Comparison of ENCODE assay signal across 9 cellular contexts in the genomic region with DNA sequence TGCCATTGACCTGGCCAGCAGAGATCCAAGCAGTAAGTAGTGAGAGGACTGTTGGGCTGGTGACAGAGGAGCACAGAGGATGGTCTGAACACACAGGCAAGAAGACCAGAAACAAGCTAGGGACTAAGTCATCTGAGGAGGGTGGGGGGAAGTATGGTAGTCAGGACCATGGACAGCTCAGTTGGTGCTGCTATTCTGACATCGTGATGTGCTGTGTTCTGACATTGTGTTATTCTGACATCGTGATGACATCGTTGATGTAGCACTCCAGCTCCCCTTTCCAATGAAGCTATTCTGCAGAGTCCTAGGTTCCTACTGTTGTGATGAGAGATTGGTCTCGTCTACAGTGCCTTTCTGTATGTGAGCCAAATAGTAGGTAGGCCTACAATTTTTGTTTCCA. TPM values are rescaled to one million over a fixed set of nuclear protein-coding genes. Genes with fewer than 3 reads are reported as not detected.
DNase-seq lines count a peak whose midpoint lies in the region; ATAC-seq and TF ChIP-seq lines count a peak whose summit lies in the region.
"Had no signal": no experiment of that assay in that cellular context is flagged by ENCODE, and none has a peak within 500 bp of the region (broad histone marks: within the 10 kb centered on the region; RNA-seq: fewer than 3 reads in every experiment).

No MANE protein-coding gene starts in this region.

- POLR2A ChIA-PET in T-cell (lab: Charles Lee): interaction anchor here in 1 of 2 donors (0.6 kb wide), 1 partner anchor 96 kb away, joined by 3 read pairs; no protein-coding TSS in a partner anchor

- H3K4me3 Mint-ChIP-seq in T-cell: no peak overlapping the region
- H3K4me3 Mint-ChIP-seq: dendritic cell treated with granulocyte-macrophage colony-stimulating factor and Interleukin-4, amounts not matched to agents 40 ng/mL and 50 ng/mL, for 4 days had no signal

- 3% methylated on average over 4 of the region's 4 CpGs for WGBS in mammary epithelial cell (ENCODE audit: low coverage, missing lambda C conversion rate)
- WGBS in thyroid gland, 2 donors: 11 to 25% methylated on average over 4 of the region's 4 CpGs

- H3K9me3 ChIP-seq in mammary epithelial cell (replicated peaks; ENCODE audit: insufficient read depth, low read length) (no peaks in the 10 kb centered on the region), thyroid gland (no peaks in the 10 kb centered on the region)

- ATAC-seq in HG02642 (IDR thresholded peaks at IDR 0.05; ENCODE audit: poor library complexity, unreplicated experiment): peak; percentile 61
- ATAC-seq in T-cell (replicated peaks in 1 of 4): peak; percentile 37 to 70 (median 56)
- ATAC-seq in GM21528 (IDR thresholded peaks at IDR 0.05; ENCODE audit: low FRiP score, unreplicated experiment): no peak

- H3K27ac ChIP-seq in mammary epithelial cell (ENCODE audit: insufficient read depth, low read depth, low read length): no peak overlapping the region
- no peak overlapping the region for H3K27ac ChIP-seq in thyroid gland

- CTCF ChIA-PET in T-cell (lab: Charles Lee) (interaction anchor here in 1 of 2 donors (0.5 to 0.8 kb wide), 3 partner anchors 28 to 1435 kb away, joined by 3 to 7 read pairs (median 4); no protein-coding TSS in a partner anchor), mammary epithelial cell (lab: Charles Lee; ENCODE audit: low non-redundant PET) (no interaction called here)

- DNase-seq in AML-193 (lab: John Stamatoyannopoulos, UW) (peak; percentile 62), T-cell (peak in 27 of 34 experiments; percentile 1 to 49 (median 31)), mammary epithelial cell (peak; percentile 62), medulla oblongata (ENCODE audit: extremely low spot score) (peak; percentile 23), thyroid gland (peak; percentile 38 to 47), NCI-H82 treated with DMSO at 0.1 percent for 48 hours (lab: John Stamatoyannopoulos, UW; ENCODE audit: unreplicated experiment) (no peak)

- H3K4me2 ChIP-seq in mammary epithelial cell (ENCODE audit: insufficient read depth, low read depth, low read length): no peak overlapping the region

- TF ChIP-seq CTCF in mammary epithelial cell (conservative IDR thresholded peaks at IDR 0.05 in 1 of 2, IDR thresholded peaks at IDR 0.05 in 1 of 2; ENCODE audit: extremely low read depth in 1 of 2, insufficient read depth in 1 of 2, low read depth in 1 of 2, low read length in 2 of 2) (no peak), thyroid gland (IDR thresholded peaks at IDR 0.05) (no peak)

- intact Hi-C loops in mammary epithelial cell (cut with micrococcal nuclease) (no loop called here), thyroid gland (cut with DNase I) (no loop called here)

- no peak overlapping the region for H2AFZ ChIP-seq in mammary epithelial cell (ENCODE audit: low read depth, low read length)

- no peaks in the 10 kb centered on the region for H3K79me2 ChIP-seq in mammary epithelial cell (ENCODE audit: insufficient read depth, low read length)

- dilution Hi-C loops in mammary epithelial cell (cut with HindIII; ENCODE audit: low sequenced_read_pairs): no loop called here

- no peaks in the 10 kb centered on the region for H3K4me1 Mint-ChIP-seq in T-cell

- no peak overlapping the region for H3K9ac ChIP-seq in mammary epithelial cell (ENCODE audit: insufficient read depth, low read length)

- H3K27me3 ChIP-seq in mammary epithelial cell (ENCODE audit: insufficient read depth, low read length) (no peaks in the 10 kb centered on the region), thyroid gland (no peaks in the 10 kb centered on the region)

- H3K9me3 Mint-ChIP-seq in T-cell: peaks cover 3 to 4% (median 3%) of the 10 kb centered on the region in 3 donors
- H3K9me3 Mint-ChIP-seq: dendritic cell treated with granulocyte-macrophage colony-stimulating factor and Interleukin-4, amounts not matched to agents 40 ng/mL and 50 ng/mL, for 4 days had no signal

- no peak for TF ChIP-seq POLR2A in thyroid gland (IDR thresholded peaks at IDR 0.05)

- BruUV-seq in mammary epithelial cell (replicated peaks; lab: Mats Ljungman, UMichigan): no TSS peak

- H4K20me1 ChIP-seq in mammary epithelial cell (ENCODE audit: insufficient read depth, low read length): no peaks in the 10 kb centered on the region

- no peak overlapping the region for H3K27ac Mint-ChIP-seq in T-cell
- H3K27ac Mint-ChIP-seq: dendritic cell treated with granulocyte-macrophage colony-stimulating factor and Interleukin-4, amounts not matched to agents 40 ng/mL and 50 ng/mL, for 4 days had no signal

- H3K27me3 Mint-ChIP-seq in T-cell: peaks cover 4 to 21% of the 10 kb centered on the region in 2 donors
- H3K27me3 Mint-ChIP-seq: dendritic cell treated with granulocyte-macrophage colony-stimulating factor and Interleukin-4, amounts not matched to agents 40 ng/mL and 50 ng/mL, for 4 days had no signal

- in situ Hi-C loops in mammary epithelial cell (cut with MboI; ENCODE audit: low sequenced_read_pairs in 2 of 2): no loop called here

- H3K4me3 ChIP-seq in mammary epithelial cell (replicated peaks in 1 of 3; ENCODE audit: insufficient read depth in 1 of 3, low read depth in 2 of 3, low read length in 3 of 3) (no peak overlapping the region), thyroid gland (replicated peaks in 1 of 3) (no peak overlapping the region)

- H3K4me1 ChIP-seq in mammary epithelial cell (ENCODE audit: insufficient read depth, low read length) (no peaks in the 10 kb centered on the region), thyroid gland (no peaks in the 10 kb centered on the region)

- no peaks in the 10 kb centered on the region for H3K36me3 ChIP-seq in mammary epithelial cell (ENCODE audit: insufficient read depth, low read length)
- no peaks in the 10 kb centered on the region for H3K36me3 ChIP-seq in thyroid gland

- no peaks in the 10 kb centered on the region for H3K36me3 Mint-ChIP-seq in T-cell

RNA-seq across cellular contexts. Expression of a gene that starts 28.7 kb away (rescaled TPM):
- total RNA-seq in T-cell (under 1 TPM in 1 of 5 donors, not detected in 4; 0.35 TPM), mammary epithelial cell (1 to 10 TPM in 1 of 2 donors, under 1 TPM in 1; 0.99 to 1.2 TPM), thyroid gland (1 to 10 TPM; 1.2 to 4.1 (median 3.8) TPM)
- polyA plus RNA-seq in mammary epithelial cell: 0.22 TPM
- polyA minus RNA-seq in mammary epithelial cell: not detected

RNA-seq across cellular contexts. Expression of a gene that starts 36.3 kb away (rescaled TPM):
- total RNA-seq in T-cell: 10 to 100 TPM; 11.2 to 18.9 (median 18.7) TPM
- total RNA-seq in mammary epithelial cell: 10 to 100 TPM in 1 of 2 donors, 1 to 10 TPM in 1; 9.7 to 12.5 TPM
- polyA plus RNA-seq in mammary epithelial cell: 8.3 TPM
- 1.4 TPM for polyA minus RNA-seq in mammary epithelial cell
- total RNA-seq in thyroid gland: 10 to 100 TPM; 13.2 to 23.2 (median 18.7) TPM
